In genomic region chr2:159445307-159445706, GRCh38 we compare ENCODE assay signal across 18 cellular contexts.
DNase-seq lines count a peak whose midpoint lies in the region; ATAC-seq and TF ChIP-seq lines count a peak whose summit lies in the region.
"Had no signal": no experiment of that assay in that cellular context is flagged by ENCODE, and none has a peak within 500 bp of the region (broad histone marks: within the 10 kb centered on the region; RNA-seq: fewer than 3 reads in every experiment).

No MANE protein-coding gene starts in this region.

- no peak for DNase-seq in natural killer cell
- no peak for DNase-seq in suprapubic skin (ENCODE audit: low spot score in 2 of 2)
- no peak for DNase-seq in colonic mucosa
- DNase-seq in hypothalamus (lab: John Stamatoyannopoulos, UW), result no peak
- DNase-seq: activated CD4-positive, alpha-beta T cell treated with anti-CD3 and anti-CD28 coated beads for 1 hour; GM23248; HFFc6; KG1; NCI-H1436 treated with DMSO at 0.1 percent for 48 hours; NCI-H524 treated with DMSO at 0.1 percent for 48 hours; stimulated activated CD4-positive, alpha-beta T cell treated with anti-CD3 and anti-CD28 coated beads, Interleukin-15, amount 100 ng/mL, for 24 hours; trophoblast cell had no signal

- peaks cover 57% of the 10 kb centered on the region for H3K36me3 ChIP-seq in suprapubic skin
- no peaks in the 10 kb centered on the region for H3K36me3 ChIP-seq in colonic mucosa
- H3K36me3 ChIP-seq: SJSA1 had no signal

- peaks cover 6% of the 10 kb centered on the region for H3K36me3 Mint-ChIP-seq in natural killer cell

- H3K27ac Mint-ChIP-seq in natural killer cell, result peak overlapping the region; percentile 13 to 34
- H3K27ac Mint-ChIP-seq: HFFc6 had no signal

- no peak for TF ChIP-seq POLR2A in suprapubic skin (IDR thresholded peaks at IDR 0.05)

- ATAC-seq in GM18498 (IDR thresholded peaks at IDR 0.05; ENCODE audit: unreplicated experiment) (peak; percentile 69), GM18868 (IDR thresholded peaks at IDR 0.05; ENCODE audit: unreplicated experiment) (peak; percentile 74), HG03378 (IDR thresholded peaks at IDR 0.05; ENCODE audit: unreplicated experiment) (peak; percentile 68), natural killer cell (peak in 2 of 3 donors; percentile 54 to 70)

- no peak for TF ChIP-seq CTCF in natural killer cell (IDR thresholded peaks at IDR 0.05)
- no peak for TF ChIP-seq CTCF in suprapubic skin (IDR thresholded peaks at IDR 0.05)
- no peak for TF ChIP-seq CTCF in colonic mucosa (IDR thresholded peaks at IDR 0.05)

- H3K27ac ChIP-seq in suprapubic skin (no peak overlapping the region), colonic mucosa (no peak overlapping the region)
- H3K27ac ChIP-seq: GM23248, SJSA1 had no signal

- no peaks in the 10 kb centered on the region for H3K27me3 Mint-ChIP-seq in natural killer cell (ENCODE audit: low read depth in 2 of 2)
- H3K27me3 Mint-ChIP-seq: central memory CD8-positive, alpha-beta T cell had no signal

- H3K4me1 ChIP-seq in suprapubic skin (no peaks in the 10 kb centered on the region), colonic mucosa (no peaks in the 10 kb centered on the region)
- H3K4me1 ChIP-seq: SJSA1 had no signal

- no peak overlapping the region for H3K9ac ChIP-seq in colonic mucosa (ENCODE audit: low read depth in 2 of 2, low read length in 2 of 2)
- H3K9ac ChIP-seq: GM23248 had no signal

- H3K4me3 Mint-ChIP-seq in natural killer cell, result no peak overlapping the region
- H3K4me3 Mint-ChIP-seq: CD14-positive monocyte; central memory CD8-positive, alpha-beta T cell; HFFc6 had no signal

- intact Hi-C loops in natural killer cell (cut with micrococcal nuclease) (no loop called here), colonic mucosa (cut with DNase I) (no loop called here)

- no peak for TF ChIP-seq EP300 in suprapubic skin (IDR thresholded peaks at IDR 0.05)

- H3K9me3 ChIP-seq in suprapubic skin (no peaks in the 10 kb centered on the region), colonic mucosa (no peaks in the 10 kb centered on the region)
- H3K9me3 ChIP-seq: SJSA1 had no signal

- no peak overlapping the region for H3K4me3 ChIP-seq in suprapubic skin
- H3K4me3 ChIP-seq in colonic mucosa, result no peak overlapping the region
- H3K4me3 ChIP-seq: GM23248, SJSA1 had no signal

- peaks cover 0 to 2% of the 10 kb centered on the region in 2 donors for H3K9me3 Mint-ChIP-seq in natural killer cell
- H3K9me3 Mint-ChIP-seq: CD14-positive monocyte, HFFc6 had no signal

- no peaks in the 10 kb centered on the region for H3K27me3 ChIP-seq in suprapubic skin
- no peaks in the 10 kb centered on the region for H3K27me3 ChIP-seq in colonic mucosa
- H3K27me3 ChIP-seq: SJSA1 had no signal

- H3K4me1 Mint-ChIP-seq in natural killer cell, result peaks cover 14 to 15% of the 10 kb centered on the region in 2 donors
- H3K4me1 Mint-ChIP-seq: CD14-positive monocyte; central memory CD8-positive, alpha-beta T cell had no signal
